Comparison of ENCODE assay signal across 15 cellular contexts in the genomic region with DNA sequence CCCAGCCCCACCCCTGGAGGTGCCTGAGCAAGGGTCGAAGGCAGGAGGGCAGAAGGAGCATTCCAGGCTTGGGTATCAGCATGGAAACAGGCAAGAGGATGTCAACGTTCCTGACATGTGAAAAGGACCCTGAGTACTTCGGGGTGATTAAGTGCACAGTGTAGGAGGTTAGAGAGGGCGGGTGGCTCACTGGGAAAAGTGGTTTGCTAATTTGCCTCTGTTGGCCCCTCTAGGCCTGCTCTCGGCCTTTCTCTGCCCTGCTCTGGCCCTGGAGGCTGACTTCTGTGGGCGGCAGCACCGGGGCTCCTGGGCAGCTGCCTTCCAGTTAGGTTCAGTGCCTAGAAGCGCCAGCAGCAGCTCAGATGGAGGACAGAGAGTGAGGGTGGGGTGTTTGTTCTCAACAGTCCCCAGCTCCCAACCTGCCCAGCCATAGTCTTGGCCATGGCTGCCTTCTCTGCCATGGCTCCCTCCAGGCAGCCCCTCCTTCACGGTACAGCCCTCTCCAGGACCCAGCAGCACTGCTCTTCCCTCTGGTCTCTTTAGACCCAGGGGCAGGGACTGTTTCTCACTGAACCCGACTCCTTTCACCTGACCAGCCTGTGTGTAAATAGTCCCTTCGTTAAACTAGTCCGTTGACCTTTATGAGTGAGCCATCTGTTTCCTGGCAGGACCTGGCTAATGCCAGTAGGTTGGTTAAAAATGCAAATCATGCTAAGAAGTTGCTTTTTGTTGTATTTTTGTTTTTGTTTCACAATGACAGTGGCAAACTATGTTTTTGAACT.
DNase-seq lines count a peak whose midpoint lies in the region; ATAC-seq and TF ChIP-seq lines count a peak whose summit lies in the region.
"Had no signal": no experiment of that assay in that cellular context is flagged by ENCODE, and none has a peak within 500 bp of the region (broad histone marks: within the 10 kb centered on the region; RNA-seq: fewer than 3 reads in every experiment).

No MANE protein-coding gene starts in this region.

- no peaks in the 10 kb centered on the region for H3K4me1 Mint-ChIP-seq in activated T-helper 17 cell treated with anti-CD3 and anti-CD28 coated beads, Interleukin-2, amount 50 U/mL, for 72 hours
- H3K4me1 Mint-ChIP-seq: T-cell had no signal

- H3K9me3 Mint-ChIP-seq in activated T-helper 17 cell treated with anti-CD3 and anti-CD28 coated beads, Interleukin-2, amount 50 U/mL, for 72 hours: no peaks in the 10 kb centered on the region
- H3K9me3 Mint-ChIP-seq: T-cell, type B pancreatic cell had no signal

- TF ChIP-seq EP300 in tibial nerve (IDR thresholded peaks at IDR 0.05): no peak

- peak overlapping the region; percentile 26 to 55 for H3K18ac ChIP-seq in mesenchymal stem cell (ENCODE audit: low read depth in 1 of 2, low read length in 2 of 2)

- no peak overlapping the region for H3K4me3 Mint-ChIP-seq in activated T-helper 17 cell treated with anti-CD3 and anti-CD28 coated beads, Interleukin-2, amount 50 U/mL, for 72 hours
- H3K4me3 Mint-ChIP-seq: T-cell had no signal

- H3K36me3 ChIP-seq in mesenchymal stem cell (ENCODE audit: control insufficient read depth in 1 of 2, insufficient read depth in 2 of 2, low read depth in 1 of 2, low read length in 2 of 2) (no peaks in the 10 kb centered on the region), tibial nerve (no peaks in the 10 kb centered on the region)

- H3K4me3 ChIP-seq in mesenchymal stem cell (ENCODE audit: insufficient read depth in 1 of 2, low read depth in 1 of 2, low read length in 2 of 2): no peak overlapping the region
- H3K4me3 ChIP-seq in tibial nerve: no peak overlapping the region

- no peak overlapping the region for H2BK15ac ChIP-seq in mesenchymal stem cell (ENCODE audit: low read depth, poor library complexity, severe bottlenecking)

- peak overlapping the region; percentile 37 for H2AK5ac ChIP-seq in mesenchymal stem cell (ENCODE audit: low read length, severe bottlenecking)

- DNase-seq in SHP77 treated with DMSO at 0.1 percent for 48 hours (lab: John Stamatoyannopoulos, UW) (peak; percentile 80), mesenchymal stem cell (no peak), tibial nerve (ENCODE audit: low spot score in 2 of 2) (no peak)
- DNase-seq: activated CD4-positive, CD25-positive, alpha-beta regulatory T cell treated with anti-CD3 and anti-CD28 coated beads, Interleukin-2, amount 50 U/mL, for 72 hours; activated T-cell treated with anti-CD3 and anti-CD28 coated beads, Interleukin-2, amount 50 U/mL, for 1 hour; cortex of kidney; DMS79; posterior cingulate gyrus; T-cell had no signal

- no peak overlapping the region for H2AFZ ChIP-seq in mesenchymal stem cell (ENCODE audit: low read depth, low read length)

- H3K27me3 Mint-ChIP-seq in activated T-helper 17 cell treated with anti-CD3 and anti-CD28 coated beads, Interleukin-2, amount 50 U/mL, for 72 hours: peaks cover 37% of the 10 kb centered on the region
- H3K27me3 Mint-ChIP-seq: type B pancreatic cell had no signal

- H3K9me3 ChIP-seq in mesenchymal stem cell (ENCODE audit: control insufficient read depth, low read length) (no peaks in the 10 kb centered on the region), tibial nerve (no peaks in the 10 kb centered on the region)

- 74% methylated on average over 12 of the region's 12 CpGs for WGBS in mesenchymal stem cell
- WGBS in tibial nerve, 2 donors: 60 to 64% methylated on average over 12 of the region's 12 CpGs

- no peak for TF ChIP-seq POLR2A in tibial nerve (IDR thresholded peaks at IDR 0.05)

- no peaks in the 10 kb centered on the region for H3K36me3 Mint-ChIP-seq in activated T-helper 17 cell treated with anti-CD3 and anti-CD28 coated beads, Interleukin-2, amount 50 U/mL, for 72 hours (ENCODE audit: low read depth)
- H3K36me3 Mint-ChIP-seq: T-cell, type B pancreatic cell had no signal

- H3K4ac ChIP-seq in mesenchymal stem cell (ENCODE audit: low read depth in 1 of 2, low read length in 2 of 2): peak overlapping the region; percentile 5 to 75

- H3K23ac ChIP-seq in mesenchymal stem cell (ENCODE audit: low read length in 2 of 2): no peak overlapping the region

- H3K4me2 ChIP-seq in mesenchymal stem cell (ENCODE audit: low read length, poor library complexity, severe bottlenecking): no peak overlapping the region

- TF ChIP-seq CTCF in C4-2B (conservative IDR thresholded peaks at IDR 0.05) (no peak), tibial nerve (IDR thresholded peaks at IDR 0.05) (no peak)

- H3K4me1 ChIP-seq in mesenchymal stem cell (ENCODE audit: control insufficient read depth, insufficient read depth, low read depth, low read length): peaks cover 6% of the 10 kb centered on the region
- peaks cover 0 to 18% (median 6%) of the 10 kb centered on the region in 4 donors for H3K4me1 ChIP-seq in tibial nerve

- no peak overlapping the region for H3K14ac ChIP-seq in mesenchymal stem cell (ENCODE audit: low read length in 2 of 2)

- no peak overlapping the region for H3K27ac Mint-ChIP-seq in activated T-helper 17 cell treated with anti-CD3 and anti-CD28 coated beads, Interleukin-2, amount 50 U/mL, for 72 hours
- H3K27ac Mint-ChIP-seq: T-cell, type B pancreatic cell had no signal

- no peak overlapping the region for H2BK5ac ChIP-seq in mesenchymal stem cell (ENCODE audit: low read depth, low read length, poor library complexity, severe bottlenecking)

- H4K91ac ChIP-seq in mesenchymal stem cell (ENCODE audit: low read length): peak overlapping the region; percentile 79

- H3K9ac ChIP-seq in mesenchymal stem cell (ENCODE audit: low read length): no peak overlapping the region

- H3K27me3 ChIP-seq in mesenchymal stem cell (ENCODE audit: control insufficient read depth in 1 of 2, insufficient read depth in 1 of 2, low read length in 2 of 2): no peaks in the 10 kb centered on the region
- no peaks in the 10 kb centered on the region for H3K27me3 ChIP-seq in tibial nerve

- peak overlapping the region; percentile 12 to 79 for H2BK12ac ChIP-seq in mesenchymal stem cell (ENCODE audit: low read length in 2 of 2)

- H2BK120ac ChIP-seq in mesenchymal stem cell (ENCODE audit: low read depth, low read length): peak overlapping the region; percentile 22

- H4K8ac ChIP-seq in mesenchymal stem cell (ENCODE audit: low read length): no peak overlapping the region

- no peaks in the 10 kb centered on the region for H3K79me1 ChIP-seq in mesenchymal stem cell (replicated peaks; ENCODE audit: low read length, poor library complexity, severe bottlenecking)

- peak overlapping the region; percentile 10; the same call in 1 of the 2 replicates for H3K27ac ChIP-seq in C4-2B
- H3K27ac ChIP-seq in mesenchymal stem cell (ENCODE audit: low read length, poor library complexity, severe bottlenecking): no peak overlapping the region
- no peak overlapping the region for H3K27ac ChIP-seq in tibial nerve

- peak; percentile 37 for ATAC-seq in GM19351 (IDR thresholded peaks at IDR 0.05; ENCODE audit: unreplicated experiment)
- no peak for ATAC-seq in HG03175 (IDR thresholded peaks at IDR 0.05; ENCODE audit: unreplicated experiment)
- ATAC-seq in activated T-helper 17 cell treated with anti-CD3 and anti-CD28 coated beads, Interleukin-2, amount 50 U/mL, for 72 hours (replicated peaks): no peak
- ATAC-seq in HG02970 (IDR thresholded peaks at IDR 0.05; ENCODE audit: low FRiP score, unreplicated experiment): no peak
- ATAC-seq: T-cell had no signal
